Comparison of ENCODE assay signal across 8 cellular contexts in the genomic region with DNA sequence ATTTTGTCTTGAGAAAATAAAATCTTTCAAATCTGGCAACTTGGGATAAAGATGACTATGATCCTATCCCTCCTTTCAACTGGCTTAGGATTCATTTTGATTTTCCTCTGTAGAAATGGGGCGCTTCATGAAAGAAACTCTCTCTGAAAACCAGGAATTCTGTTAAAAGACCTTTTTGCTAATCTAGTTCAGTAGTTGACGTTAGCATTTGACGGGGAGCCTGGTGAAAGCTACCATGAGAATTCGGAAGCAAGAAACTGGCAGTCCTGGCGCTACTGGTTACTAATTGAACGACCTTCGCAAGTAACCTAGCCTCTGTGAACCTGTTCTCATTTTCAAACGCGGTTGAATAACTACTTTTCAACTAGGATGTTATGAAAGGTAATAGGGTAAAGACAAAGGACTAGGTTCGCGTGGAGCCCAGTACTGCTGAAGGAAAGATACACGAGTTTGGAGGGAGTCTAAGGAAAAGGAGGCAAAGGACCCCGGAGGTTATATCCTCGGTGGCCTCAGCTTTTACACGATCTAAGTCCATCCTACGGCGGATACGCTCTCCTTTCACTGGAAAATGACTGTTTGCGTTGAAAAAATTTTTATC. TPM values are rescaled to one million over a fixed set of nuclear protein-coding genes. Genes with fewer than 3 reads are reported as not detected.
DNase-seq lines count a peak whose midpoint lies in the region; ATAC-seq and TF ChIP-seq lines count a peak whose summit lies in the region.

No MANE protein-coding gene starts in this region.

- H3K27me3 Mint-ChIP-seq in activated CD4-positive, alpha-beta memory T cell treated with anti-CD3 and anti-CD28 coated beads for 36 hours = peaks cover 4% of the 10 kb centered on the region

- no peaks in the 10 kb centered on the region for H3K9me3 Mint-ChIP-seq in activated CD4-positive, alpha-beta memory T cell treated with anti-CD3 and anti-CD28 coated beads for 36 hours

- peak; percentile 12 for ATAC-seq in HG03378 (IDR thresholded peaks at IDR 0.05; ENCODE audit: unreplicated experiment)

- no peak for TF ChIP-seq CTCF in left ventricle myocardium inferior (IDR thresholded peaks at IDR 0.05; ENCODE audit: borderline replicate concordance)
- no peak for TF ChIP-seq CTCF in sigmoid colon (IDR thresholded peaks at IDR 0.05)

- no peak for TF ChIP-seq POLR2A in sigmoid colon (IDR thresholded peaks at IDR 0.05)

- H3K9me3 ChIP-seq in left ventricle myocardium inferior (replicated peaks) (no peaks in the 10 kb centered on the region), sigmoid colon (no peaks in the 10 kb centered on the region)

- peaks cover 10% of the 10 kb centered on the region for H3K4me1 Mint-ChIP-seq in activated CD4-positive, alpha-beta memory T cell treated with anti-CD3 and anti-CD28 coated beads for 36 hours (ENCODE audit: low read depth)

- H3K27me3 ChIP-seq in left ventricle myocardium inferior (ENCODE audit: low read depth) = no peaks in the 10 kb centered on the region
- H3K27me3 ChIP-seq in sigmoid colon = no peaks in the 10 kb centered on the region

- H3K27ac Mint-ChIP-seq in activated CD4-positive, alpha-beta memory T cell treated with anti-CD3 and anti-CD28 coated beads for 36 hours = peak overlapping the region; percentile 93

- peak overlapping the region; percentile 98 for H3K27ac ChIP-seq in left ventricle myocardium inferior (replicated peaks)
- peak overlapping the region; percentile 80 to 94 (median 92) for H3K27ac ChIP-seq in sigmoid colon

- peaks cover 6% of the 10 kb centered on the region for H3K36me3 Mint-ChIP-seq in activated CD4-positive, alpha-beta memory T cell treated with anti-CD3 and anti-CD28 coated beads for 36 hours

- CTCF ChIA-PET in activated CD4-positive, alpha-beta memory T cell treated with anti-CD3 and anti-CD28 coated beads for 36 hours (lab: Charles Lee) = interaction anchor here (0.7 to 3.3 kb wide), 9 partner anchors 36 to 195 kb away, joined by 3 to 21 read pairs (median 4); a partner anchor contains a TSS

- POLR2A ChIA-PET in activated CD4-positive, alpha-beta memory T cell treated with anti-CD3 and anti-CD28 coated beads for 36 hours (lab: Charles Lee) = interaction anchor here (0.9 to 1.6 kb wide), 3 partner anchors 54 to 209 kb away, joined by 4 to 8 read pairs (median 6); a partner anchor contains a TSS

- no peak for TF ChIP-seq EP300 in sigmoid colon (IDR thresholded peaks at IDR 0.05)

- peak; percentile 8 for DNase-seq in stimulated activated CD4-positive, alpha-beta T cell treated with anti-CD3 and anti-CD28 coated beads, Interleukin-15, amount 100 ng/mL, for 24 hours
- DNase-seq in stimulated activated CD4-positive, alpha-beta T cell treated with anti-CD3 and anti-CD28 coated beads, Interleukin-2, amount 100 ng/mL, for 24 hours = no peak
- no peak for DNase-seq in activated CD4-positive, alpha-beta memory T cell treated with anti-CD3 and anti-CD28 coated beads for 36 hours
- DNase-seq in left ventricle myocardium inferior = no peak
- no peak for DNase-seq in sigmoid colon
- no peak for DNase-seq in NCI-H2029 (lab: John Stamatoyannopoulos, UW)
- no peak for DNase-seq in SK-N-DZ (ENCODE audit: low spot score)

- WGBS in sigmoid colon, 2 donors = 7 to 18% methylated on average over 19 of the region's 19 CpGs

- peaks cover 10% of the 10 kb centered on the region for H3K36me3 ChIP-seq in left ventricle myocardium inferior
- H3K36me3 ChIP-seq in sigmoid colon = peaks cover 0 to 13% (median 7%) of the 10 kb centered on the region in 4 donors

- H3K4me3 Mint-ChIP-seq in activated CD4-positive, alpha-beta memory T cell treated with anti-CD3 and anti-CD28 coated beads for 36 hours = peak overlapping the region; percentile 88

- peaks cover 25% of the 10 kb centered on the region for H3K4me1 ChIP-seq in left ventricle myocardium inferior
- H3K4me1 ChIP-seq in sigmoid colon = peaks cover 0 to 20% (median 11%) of the 10 kb centered on the region in 4 donors

- H3K4me3 ChIP-seq in left ventricle myocardium inferior = peak overlapping the region; percentile 81
- H3K4me3 ChIP-seq in sigmoid colon = peak overlapping the region; percentile 66 to 76 (median 72)

- intact Hi-C loops in activated CD4-positive, alpha-beta memory T cell treated with anti-CD3 and anti-CD28 coated beads for 36 hours (cut with micrococcal nuclease) = loop anchor here (1.0 kb wide), 5 partner anchors 45 to 209 kb away; a partner anchor contains a TSS
- intact Hi-C loops in left ventricle myocardium inferior (cut with micrococcal nuclease) = no loop called here
- intact Hi-C loops in sigmoid colon (cut with DNase I) = loop anchor here (1.0 kb wide), 3 partner anchors 26 to 45 kb away; a partner anchor contains a TSS

RNA-seq across cellular contexts. Expression of a gene that starts 0.6 kb away (rescaled TPM):
- 10 to 100 TPM; 28.7 to 28.9 TPM for total RNA-seq in activated CD4-positive, alpha-beta memory T cell treated with anti-CD3 and anti-CD28 coated beads for 36 hours
- total RNA-seq in left ventricle myocardium inferior = 15.9 TPM
- total RNA-seq in sigmoid colon = 10 to 100 TPM in 2 of 4 donors, 1 to 10 TPM in 2; 8.4 to 13.0 (median 10.1) TPM
- polyA plus RNA-seq in sigmoid colon = 10 to 100 TPM in 2 of 3 donors, 1 to 10 TPM in 1; 6.9 to 36.7 (median 10.8) TPM
- polyA plus RNA-seq in SK-N-DZ (2014; cell fraction: cytosol; rRNA removed) = 15.9 and 22.7 TPM in 2 replicates
- polyA plus RNA-seq in SK-N-DZ (2014; cell fraction: nucleus; rRNA removed) = 144 and 145 TPM in 2 replicates

RNA-seq across cellular contexts. Expression of a gene that starts 24.9 kb away (rescaled TPM):
- total RNA-seq in activated CD4-positive, alpha-beta memory T cell treated with anti-CD3 and anti-CD28 coated beads for 36 hours = not detected
- total RNA-seq in left ventricle myocardium inferior (2.4 TPM), sigmoid colon (under 1 TPM in 2 of 4 donors, not detected in 2; 0.33 to 0.36 TPM)
- under 1 TPM in 2 of 3 donors, not detected in 1; 0.31 to 0.46 TPM for polyA plus RNA-seq in sigmoid colon
- 1.8 and 3.3 TPM in 2 replicates for polyA plus RNA-seq in SK-N-DZ (2014; cell fraction: cytosol; rRNA removed)
- polyA plus RNA-seq in SK-N-DZ (2014; cell fraction: nucleus; rRNA removed) = 3.4 and 4.6 TPM in 2 replicates

RNA-seq across cellular contexts. Expression of a gene that starts 25.7 kb away (rescaled TPM):
- total RNA-seq in activated CD4-positive, alpha-beta memory T cell treated with anti-CD3 and anti-CD28 coated beads for 36 hours = under 1 TPM; 0.83 to 0.94 TPM
- 208 TPM for total RNA-seq in left ventricle myocardium inferior
- 10 to 100 TPM; 34.6 to 83.6 (median 53.3) TPM for total RNA-seq in sigmoid colon
- 10 to 100 TPM in 1 of 3 donors, 1 to 10 TPM in 2; 2.8 to 15.6 (median 7.8) TPM for polyA plus RNA-seq in sigmoid colon
- 57.4 and 69.0 TPM in 2 replicates for polyA plus RNA-seq in SK-N-DZ (2014; cell fraction: cytosol; rRNA removed)
- 221 and 243 TPM in 2 replicates for polyA plus RNA-seq in SK-N-DZ (2014; cell fraction: nucleus; rRNA removed)

RNA-seq across cellular contexts. Expression of a gene that starts 30.4 kb away (rescaled TPM):
- total RNA-seq in activated CD4-positive, alpha-beta memory T cell treated with anti-CD3 and anti-CD28 coated beads for 36 hours = not detected
- total RNA-seq in left ventricle myocardium inferior (426 TPM), sigmoid colon (1 to 10 TPM in 3 of 4 donors, under 1 TPM in 1; 0.99 to 5.0 (median 1.1) TPM)
- 1 to 10 TPM in 1 of 3 donors, under 1 TPM in 2; under 0.01 to 1.0 (median 0.46) TPM for polyA plus RNA-seq in sigmoid colon
- 0.30 and 0.46 TPM in 2 replicates for polyA plus RNA-seq in SK-N-DZ (2014; cell fraction: cytosol; rRNA removed)
- 3.8 and 6.3 TPM in 2 replicates for polyA plus RNA-seq in SK-N-DZ (2014; cell fraction: nucleus; rRNA removed)

RNA-seq across cellular contexts. Expression of a gene that starts 53.2 kb away (rescaled TPM):
- total RNA-seq in activated CD4-positive, alpha-beta memory T cell treated with anti-CD3 and anti-CD28 coated beads for 36 hours = 1 to 10 TPM; 2.6 to 4.4 TPM
- total RNA-seq in left ventricle myocardium inferior = 2.5 TPM
- total RNA-seq in sigmoid colon = 1 to 10 TPM in 3 of 4 donors, under 1 TPM in 1; 0.71 to 3.0 (median 1.6) TPM
- polyA plus RNA-seq in sigmoid colon = 1 to 10 TPM in 2 of 3 donors, not detected in 1; 1.2 to 3.9 TPM
- 29.0 and 33.6 TPM in 2 replicates for polyA plus RNA-seq in SK-N-DZ (2014; cell fraction: cytosol; rRNA removed)
- polyA plus RNA-seq in SK-N-DZ (2014; cell fraction: nucleus; rRNA removed) = 28.0 and 28.4 TPM in 2 replicates

Comparison
In these comparisons a context has a peak if more than half of its experiments do, and no peak if none do; other contexts are left out.
1. RNA of a gene that starts 25.7 kb away (total RNA-seq): 208 TPM in left ventricle myocardium inferior (single experiment) and 34.6 to 83.6 TPM in sigmoid colon; 0.83 to 0.94 TPM in activated CD4-positive, alpha-beta memory T cell treated with anti-CD3 and anti-CD28 coated beads for 36 hours; every median in the first group is over 10 times any median in the second.